In genomic region chr12:103834897-103835390, GRCh38 we compare ENCODE assay signal across 13 cellular contexts.
"Had no signal": no experiment of that assay in that cellular context is flagged by ENCODE, and none has a peak within 500 bp of the region (broad histone marks: within the 10 kb centered on the region; RNA-seq: fewer than 3 reads in every experiment).

No MANE protein-coding gene starts in this region.

- H3K27ac ChIP-seq: pancreas had no signal

- FAIRE-seq: pancreas, small intestine had no signal

- H3K9me3 ChIP-seq: pancreas had no signal

- H3K27me3 ChIP-seq: pancreas, tibial nerve had no signal

- H3K36me3 ChIP-seq: pancreas had no signal

- DNase-seq: activated CD4-positive, alpha-beta T cell treated with anti-CD3 and anti-CD28 coated beads, Interleukin-2, amount 50 U/mL, for 1 hour; activated naive CD4-positive, alpha-beta T cell treated with anti-CD3 and anti-CD28 coated beads, Interleukin-2, amount 10 ng/mL, durations not matched to agents 7 days and 5 days; activated T-cell treated with anti-CD3 and anti-CD28 coated beads for 4 hours; caudate nucleus; cortex of kidney; effector memory CD8-positive, alpha-beta T cell; erythroblast; left colon; pancreas; small intestine; T-helper 2 cell had no signal

- H3K4me3 ChIP-seq: pancreas, tibial nerve had no signal

- ATAC-seq: activated T-helper 17 cell treated with anti-CD3 and anti-CD28 coated beads, Interleukin-2, amount 50 U/mL, for 72 hours; effector memory CD8-positive, alpha-beta T cell; left colon; pancreas had no signal
